Comparison of ENCODE assay signal across 27 cellular contexts in genomic region chr6:155325700-155326516, GRCh38. TPM values are rescaled to one million over a fixed set of nuclear protein-coding genes. Genes with fewer than 3 reads are reported as not detected.
DNase-seq lines count a peak whose midpoint lies in the region; ATAC-seq and TF ChIP-seq lines count a peak whose summit lies in the region.
"Had no signal": no experiment of that assay in that cellular context is flagged by ENCODE, and none has a peak within 500 bp of the region (broad histone marks: within the 10 kb centered on the region; RNA-seq: fewer than 3 reads in every experiment).

No MANE protein-coding gene starts in this region.

- H2BK15ac ChIP-seq in IMR-90 (ENCODE audit: low read depth, low read length): peak overlapping the region; percentile 39; the same call in 1 of the 3 replicates

- no peaks in the 10 kb centered on the region; the same call in 1 of the 2 replicates for H3K9me2 ChIP-seq in PC-9 (ENCODE audit: insufficient read depth)

- 0 out of 2 replicates have a peak, but pooled peaks cover 3% of the 10 kb centered on the region for H3K9me1 ChIP-seq in IMR-90 (ENCODE audit: insufficient read depth, low read length)

- no peaks in the 10 kb centered on the region for H3K27me3 Mint-ChIP-seq in naive thymus-derived CD4-positive, alpha-beta T cell
- no peaks in the 10 kb centered on the region for H3K27me3 Mint-ChIP-seq in CD8-positive, alpha-beta T cell (ENCODE audit: low read depth)
- H3K27me3 Mint-ChIP-seq: activated naive CD8-positive, alpha-beta T cell treated with anti-CD3 and anti-CD28 coated beads, Interleukin-2, amount 10 ng/mL, durations not matched to agents 7 days and 5 days; CD4-positive, CD25-positive, alpha-beta regulatory T cell; IgD-negative memory B cell; stimulated activated naive CD8-positive, alpha-beta T cell treated with anti-CD3 and anti-CD28 coated beads, Interleukin-15, Interleukin-2, amounts not matched to agents 100 ng/mL and 50 ng/mL, for 24 hours had no signal

- ATAC-seq in IMR-90 (ENCODE audit: low read depth) (no peak), GM18867 (IDR thresholded peaks at IDR 0.05; ENCODE audit: unreplicated experiment) (no peak)
- no peak for ATAC-seq in naive thymus-derived CD4-positive, alpha-beta T cell
- ATAC-seq in CD8-positive, alpha-beta T cell: no peak
- ATAC-seq: activated CD8-positive, alpha-beta memory T cell treated with anti-CD3 and anti-CD28 coated beads, Interleukin-2, amount 10 ng/mL, durations not matched to agents 7 days and 5 days; psoas muscle had no signal

- H4K91ac ChIP-seq in IMR-90 (ENCODE audit: insufficient read depth, low read depth, low read length): peak overlapping the region; percentile 57

- peak overlapping the region; percentile 59 for H2BK120ac ChIP-seq in IMR-90 (ENCODE audit: low read depth, low read length)

- H3K79me2 ChIP-seq in PC-9 (ENCODE audit: low read depth): no peaks in the 10 kb centered on the region

- TF ChIP-seq RAD21 in IMR-90 (IDR thresholded peaks at IDR 0.05; ENCODE audit: low read length): no peak

- H3K23ac ChIP-seq in IMR-90 (ENCODE audit: low read depth, low read length): no peak overlapping the region

- H3K4me1 Mint-ChIP-seq in naive thymus-derived CD4-positive, alpha-beta T cell: peaks cover 5 to 21% (median 19%) of the 10 kb centered on the region in 7 donors
- peaks cover 11% of the 10 kb centered on the region for H3K4me1 Mint-ChIP-seq in CD8-positive, alpha-beta T cell (ENCODE audit: low read depth)

- dilution Hi-C loops in IMR-90 (cut with HindIII; ENCODE audit: low sequenced_read_pairs, unreplicated experiment): no loop called here

- peak overlapping the region; percentile 45; the same call in 1 of the 2 replicates for H2AK5ac ChIP-seq in IMR-90 (ENCODE audit: low read depth, low read length)

- 0 out of 2 replicates have a peak overlapping the region, but pooled peaks have one; percentile 25 for H4K5ac ChIP-seq in IMR-90 (ENCODE audit: low read depth, low read length)

- H3K4me3 ChIP-seq in IMR-90 (ENCODE audit: insufficient read depth, low read depth, low read length) (no peak overlapping the region), PC-9 (no peak overlapping the region)
- no peak overlapping the region for H3K4me3 ChIP-seq in naive thymus-derived CD4-positive, alpha-beta T cell (ENCODE audit: low read length)
- no peak overlapping the region for H3K4me3 ChIP-seq in CD8-positive, alpha-beta T cell (ENCODE audit: low read depth, low read length)
- H3K4me3 ChIP-seq: psoas muscle, transverse colon had no signal

- POLR2A ChIA-PET in IMR-90 (lab: Charles Lee; ENCODE audit: unreplicated experiment): no interaction called here
- POLR2A ChIA-PET in PC-9 (lab: Charles Lee; ENCODE audit: unreplicated experiment): no interaction called here
- POLR2A ChIA-PET in naive thymus-derived CD4-positive, alpha-beta T cell (lab: Charles Lee): no interaction called here
- POLR2A ChIA-PET in CD8-positive, alpha-beta T cell (lab: Charles Lee): no interaction called here

- H3K27ac ChIP-seq in IMR-90 (ENCODE audit: insufficient read depth, low read length) (no peak overlapping the region), PC-9 (no peak overlapping the region)
- no peak overlapping the region for H3K27ac ChIP-seq in naive thymus-derived CD4-positive, alpha-beta T cell (ENCODE audit: low read depth, low read length)
- H3K27ac ChIP-seq in CD8-positive, alpha-beta T cell (ENCODE audit: low read depth, low read length): no peak overlapping the region
- H3K27ac ChIP-seq: HL-60, psoas muscle, transverse colon had no signal

- H3K27ac Mint-ChIP-seq in naive thymus-derived CD4-positive, alpha-beta T cell: no peak overlapping the region
- no peak overlapping the region for H3K27ac Mint-ChIP-seq in CD8-positive, alpha-beta T cell
- H3K27ac Mint-ChIP-seq: activated CD8-positive, alpha-beta memory T cell treated with anti-CD3 and anti-CD28 coated beads, Interleukin-2, amount 10 ng/mL, durations not matched to agents 7 days and 5 days; activated naive CD8-positive, alpha-beta T cell treated with anti-CD3 and anti-CD28 coated beads, Interleukin-2, amount 10 ng/mL, durations not matched to agents 7 days and 5 days; CD4-positive, CD25-positive, alpha-beta regulatory T cell; stimulated activated naive CD8-positive, alpha-beta T cell treated with anti-CD3 and anti-CD28 coated beads, Interleukin-15, Interleukin-2, amounts not matched to agents 100 ng/mL and 50 ng/mL, for 24 hours had no signal

- intact Hi-C loops in IMR-90 (cut with micrococcal nuclease) (loop anchor here (2.0 to 10.0 kb wide), 10 partner anchors 456 to 1949 kb away; partner anchors contain the start of gene ARID1B), PC-9 (cut with micrococcal nuclease; ENCODE audit: unreplicated experiment) (loop anchor here (5.0 kb wide), 1 partner anchor 1236 kb away; no protein-coding TSS in a partner anchor)
- intact Hi-C loops in naive thymus-derived CD4-positive, alpha-beta T cell (cut with micrococcal nuclease): loop anchor here (2.0 to 5.0 kb wide), 7 partner anchors 1096 to 1949 kb away; no protein-coding TSS in a partner anchor
- intact Hi-C loops in CD8-positive, alpha-beta T cell (cut with DNase I, micrococcal nuclease): loop anchor here (5.0 to 10.0 kb wide), 3 partner anchors 1069 to 1336 kb away; no protein-coding TSS in a partner anchor

- TF ChIP-seq CTCF in IMR-90 (conservative IDR thresholded peaks at IDR 0.05; ENCODE audit: low read depth, low read length) (no peak), PC-9 (conservative IDR thresholded peaks at IDR 0.05) (no peak)
- TF ChIP-seq CTCF in CD8-positive, alpha-beta T cell (IDR thresholded peaks at IDR 0.05): no peak

- H2BK20ac ChIP-seq in IMR-90 (ENCODE audit: low read depth, low read length): peak overlapping the region; percentile 66

- peaks cover 7% of the 10 kb centered on the region; the same call in 1 of the 2 replicates for H3K4me1 ChIP-seq in IMR-90 (ENCODE audit: control insufficient read depth, insufficient read depth, low read length)
- no peaks in the 10 kb centered on the region for H3K4me1 ChIP-seq in PC-9 (replicated peaks; ENCODE audit: insufficient read depth)
- H3K4me1 ChIP-seq in naive thymus-derived CD4-positive, alpha-beta T cell (ENCODE audit: control insufficient read depth in 2 of 2, insufficient read depth in 2 of 2, low read length in 2 of 2): peaks cover 0 to 16% of the 10 kb centered on the region in 2 donors
- peaks cover 10% of the 10 kb centered on the region for H3K4me1 ChIP-seq in CD8-positive, alpha-beta T cell (ENCODE audit: insufficient read depth, low read length)

- H3K9ac ChIP-seq in IMR-90 (ENCODE audit: low read depth, low read length): no peak overlapping the region

- H2AK9ac ChIP-seq in IMR-90 (replicated peaks; ENCODE audit: low read depth, low read length, poor library complexity): no peak overlapping the region

- H3K9me3 ChIP-seq in IMR-90 (ENCODE audit: control insufficient read depth, insufficient read depth, low read length): no peaks in the 10 kb centered on the region
- H3K9me3 ChIP-seq in PC-9 (ENCODE audit: insufficient read depth, low read depth): no peaks in the 10 kb centered on the region
- no peaks in the 10 kb centered on the region for H3K9me3 ChIP-seq in naive thymus-derived CD4-positive, alpha-beta T cell (ENCODE audit: control insufficient read depth in 2 of 3, low read length in 3 of 3)
- no peaks in the 10 kb centered on the region for H3K9me3 ChIP-seq in CD8-positive, alpha-beta T cell (ENCODE audit: low read length)
- H3K9me3 ChIP-seq: psoas muscle, transverse colon had no signal

- no peak overlapping the region for H2AFZ ChIP-seq in IMR-90 (replicated peaks; ENCODE audit: low read length, poor library complexity)
- 0 out of 2 replicates have a peak overlapping the region, but pooled peaks have one; percentile 31 for H2AFZ ChIP-seq in PC-9

- CTCF ChIA-PET in IMR-90 (lab: Yijun Ruan, JAX) (no interaction called here), PC-9 (lab: Charles Lee) (no interaction called here)
- CTCF ChIA-PET in naive thymus-derived CD4-positive, alpha-beta T cell (lab: Charles Lee): interaction anchor here (0.7 kb wide), 1 partner anchor 397 kb away, joined by 3 read pairs; no protein-coding TSS in a partner anchor
- CTCF ChIA-PET in CD8-positive, alpha-beta T cell (lab: Charles Lee): interaction anchor here (0.7 to 2.5 kb wide), 3 partner anchors 9 to 554 kb away, joined by 3 to 13 read pairs (median 6); no protein-coding TSS in a partner anchor

- DNase-seq in ELF-1 (ENCODE audit: low read depth, low spot score) (peak; percentile 94), IMR-90 (no peak), PC-9 (no peak), iPS-NIHi7 (ENCODE audit: extremely low spot score) (peak; percentile 8), cortex of kidney (lab: John Stamatoyannopoulos, UW) (no peak)
- no peak for DNase-seq in naive thymus-derived CD4-positive, alpha-beta T cell
- no peak for DNase-seq in CD8-positive, alpha-beta T cell
- DNase-seq: activated CD4-positive, alpha-beta T cell treated with anti-CD3 and anti-CD28 coated beads for 48 hours; activated CD8-positive, alpha-beta memory T cell treated with anti-CD3 and anti-CD28 coated beads, Interleukin-2, amount 10 ng/mL, durations not matched to agents 7 days and 5 days; activated naive CD8-positive, alpha-beta T cell treated with anti-CD3 and anti-CD28 coated beads, Interleukin-2, amount 10 ng/mL, durations not matched to agents 7 days and 5 days; CD4-positive, CD25-positive, alpha-beta regulatory T cell; DMS79; effector memory CD4-positive, alpha-beta T cell; glutamatergic neuron; MV-4-11; NCI-H2081; NCI-H82; psoas muscle; small intestine; stimulated activated CD4-positive, alpha-beta T cell treated with anti-CD3 and anti-CD28 coated beads, Interleukin-4, amount 100 ng/mL, for 1 hour; T-helper 1 cell; transverse colon had no signal

- H3K56ac ChIP-seq in IMR-90 (ENCODE audit: extremely low read depth, insufficient read depth, low read length): no peak overlapping the region

- H3K4me3 Mint-ChIP-seq in naive thymus-derived CD4-positive, alpha-beta T cell: no peak overlapping the region
- H3K4me3 Mint-ChIP-seq in CD8-positive, alpha-beta T cell: no peak overlapping the region
- H3K4me3 Mint-ChIP-seq: activated CD8-positive, alpha-beta memory T cell treated with anti-CD3 and anti-CD28 coated beads, Interleukin-2, amount 10 ng/mL, durations not matched to agents 7 days and 5 days; activated naive CD8-positive, alpha-beta T cell treated with anti-CD3 and anti-CD28 coated beads, Interleukin-2, amount 10 ng/mL, durations not matched to agents 7 days and 5 days; CD4-positive, CD25-positive, alpha-beta regulatory T cell; IgD-negative memory B cell; neural crest cell; stimulated activated naive CD8-positive, alpha-beta T cell treated with anti-CD3 and anti-CD28 coated beads, Interleukin-15, Interleukin-2, amounts not matched to agents 100 ng/mL and 50 ng/mL, for 24 hours had no signal

- no peak overlapping the region for H2BK5ac ChIP-seq in IMR-90 (ENCODE audit: low read depth, low read length, poor library complexity, severe bottlenecking)

- 60% methylated on average over 1 of the region's 6 CpGs; no CpG with 5 or more reads in 1 of the 2 experiments for WGBS in IMR-90 (ENCODE audit: extremely low coverage in 2 of 2, insufficient read length in 1 of 2), 2 experiments

- in situ Hi-C loops in IMR-90 (cut with MboI; ENCODE audit: low sequenced_read_pairs): loop anchor here (5.0 to 25.0 kb wide), 7 partner anchors 171 to 1861 kb away; no protein-coding TSS in a partner anchor

- 0 out of 2 replicates have a peak overlapping the region, but pooled peaks have one; percentile 35 for H3K14ac ChIP-seq in IMR-90 (replicated peaks; ENCODE audit: low read depth, low read length)

- H3K36me3 ChIP-seq in IMR-90 (ENCODE audit: control insufficient read depth, insufficient read depth, low read length): no peaks in the 10 kb centered on the region; the same call in 1 of the 2 replicates
- H3K36me3 ChIP-seq in PC-9 (ENCODE audit: low read depth): no peaks in the 10 kb centered on the region
- H3K36me3 ChIP-seq in naive thymus-derived CD4-positive, alpha-beta T cell (ENCODE audit: control insufficient read depth in 2 of 3, insufficient read depth in 3 of 3, low read length in 3 of 3): no peaks in the 10 kb centered on the region
- no peaks in the 10 kb centered on the region for H3K36me3 ChIP-seq in CD8-positive, alpha-beta T cell (ENCODE audit: insufficient read depth, low read length)
- H3K36me3 ChIP-seq: transverse colon had no signal

- H3K27me3 ChIP-seq in IMR-90 (ENCODE audit: control insufficient read depth, insufficient read depth, low read length) (no peaks in the 10 kb centered on the region), PC-9 (ENCODE audit: insufficient read depth, low read depth) (no peaks in the 10 kb centered on the region)
- no peaks in the 10 kb centered on the region for H3K27me3 ChIP-seq in naive thymus-derived CD4-positive, alpha-beta T cell (ENCODE audit: control insufficient read depth in 2 of 2, insufficient read depth in 2 of 2, low read length in 2 of 2)
- no peaks in the 10 kb centered on the region for H3K27me3 ChIP-seq in CD8-positive, alpha-beta T cell (ENCODE audit: insufficient read depth, low read length)
- H3K27me3 ChIP-seq: transverse colon had no signal

- H4K8ac ChIP-seq in IMR-90 (ENCODE audit: low read depth in 2 of 2, low read length in 2 of 2): peak overlapping the region; percentile 30 to 45; a peak in 2 of 4 replicates

- BruUV-seq in IMR-90 (replicated peaks; lab: Mats Ljungman, UMichigan) (no TSS peak), PC-9 (replicated peaks; lab: Mats Ljungman, UMichigan) (no TSS peak)

- H3K18ac ChIP-seq in IMR-90 (ENCODE audit: low read depth, low read length): peak overlapping the region; percentile 46

- peak overlapping the region; percentile 37; the same call in 1 of the 2 replicates for H3K4ac ChIP-seq in IMR-90 (ENCODE audit: low read depth, low read length)

- H4K20me1 ChIP-seq in IMR-90 (ENCODE audit: insufficient read depth, low read length) (no peaks in the 10 kb centered on the region), PC-9 (ENCODE audit: insufficient read depth) (no peaks in the 10 kb centered on the region)

- no peaks in the 10 kb centered on the region for H3K79me1 ChIP-seq in IMR-90 (ENCODE audit: low read depth in 1 of 2, low read length in 2 of 2)

- TF ChIP-seq POLR2A in IMR-90 (IDR thresholded peaks at IDR 0.05; ENCODE audit: low read depth, low read length): no peak

- no peaks in the 10 kb centered on the region for H3F3A ChIP-seq in PC-9 (ENCODE audit: insufficient read depth, low read depth)

- H3K9me3 Mint-ChIP-seq in naive thymus-derived CD4-positive, alpha-beta T cell: no peaks in the 10 kb centered on the region
- no peaks in the 10 kb centered on the region for H3K9me3 Mint-ChIP-seq in CD8-positive, alpha-beta T cell
- H3K9me3 Mint-ChIP-seq: activated naive CD8-positive, alpha-beta T cell treated with anti-CD3 and anti-CD28 coated beads, Interleukin-2, amount 10 ng/mL, durations not matched to agents 7 days and 5 days; IgD-negative memory B cell; neural crest cell; stimulated activated naive CD8-positive, alpha-beta T cell treated with anti-CD3 and anti-CD28 coated beads, Interleukin-15, Interleukin-2, amounts not matched to agents 100 ng/mL and 50 ng/mL, for 24 hours had no signal

- H3K4me2 ChIP-seq in IMR-90 (ENCODE audit: low read depth, low read length) (no peak overlapping the region), PC-9 (no peak overlapping the region)

- H3K36me3 Mint-ChIP-seq in naive thymus-derived CD4-positive, alpha-beta T cell: no peaks in the 10 kb centered on the region
- H3K36me3 Mint-ChIP-seq in CD8-positive, alpha-beta T cell: no peaks in the 10 kb centered on the region
- H3K36me3 Mint-ChIP-seq: activated CD8-positive, alpha-beta memory T cell treated with anti-CD3 and anti-CD28 coated beads, Interleukin-2, amount 10 ng/mL, durations not matched to agents 7 days and 5 days; activated naive CD8-positive, alpha-beta T cell treated with anti-CD3 and anti-CD28 coated beads, Interleukin-2, amount 10 ng/mL, durations not matched to agents 7 days and 5 days; CD4-positive, CD25-positive, alpha-beta regulatory T cell; IgD-negative memory B cell had no signal

RNA-seq across cellular contexts. Expression of gene TFB1M, which starts 11.6 kb away (rescaled TPM):
- 22.4 and 28.1 TPM in 2 replicates for total RNA-seq in IMR-90 (2012; rRNA removed)
- polyA plus RNA-seq in IMR-90 (2012; rRNA removed): 17.5 and 18.1 TPM in 2 replicates
- 6.0 and 9.4 TPM in 2 replicates for polyA plus RNA-seq in IMR-90 (2012; cell fraction: cytosol; rRNA removed)
- polyA plus RNA-seq in IMR-90 (2012; cell fraction: nucleus; rRNA removed; ENCODE audit: low replicate concordance): 5.7 and 34.9 TPM in 2 replicates
- total RNA-seq in PC-9 (2021): 17.7 and 19.5 TPM in 2 replicates
- total RNA-seq in naive thymus-derived CD4-positive, alpha-beta T cell: 10 to 100 TPM; 20.5 to 45.4 (median 29.7) TPM
- 10 to 100 TPM; 15.8 to 27.1 TPM for polyA plus RNA-seq in naive thymus-derived CD4-positive, alpha-beta T cell
- 1 to 10 TPM; 6.3 to 7.9 TPM for total RNA-seq in CD8-positive, alpha-beta T cell

Comparison
In these comparisons a context has a peak if more than half of its experiments do, and no peak if none do; other contexts are left out.
1. DNase-seq: peak in ELF-1 (single experiment) and iPS-NIHi7 (single experiment); none in IMR-90 (single experiment), PC-9 (0 of 2), naive thymus-derived CD4-positive, alpha-beta T cell (0 of 9), cortex of kidney (single experiment) and CD8-positive, alpha-beta T cell (0 of 7).
2. CTCF ChIA-PET loops: an anchor here in naive thymus-derived CD4-positive, alpha-beta T cell (0.7 kb wide) and CD8-positive, alpha-beta T cell (0.7 to 2.5 kb wide); none called in IMR-90 and PC-9.